16 cellular contexts compared by ENCODE assay signal in genomic region chr3:129070086-129070875, GRCh38. TPM values are rescaled to one million over a fixed set of nuclear protein-coding genes. Genes with fewer than 3 reads are reported as not detected.
DNase-seq lines count a peak whose midpoint lies in the region; ATAC-seq and TF ChIP-seq lines count a peak whose summit lies in the region.
"Had no signal": no experiment of that assay in that cellular context is flagged by ENCODE, and none has a peak within 500 bp of the region (broad histone marks: within the 10 kb centered on the region; RNA-seq: fewer than 3 reads in every experiment).

No MANE protein-coding gene starts in this region.

- H3K27me3 Mint-ChIP-seq in activated T-cell treated with anti-CD3 and anti-CD28 coated beads, Interleukin-2, amount 50 U/mL, for 24 hours = peaks cover 8% of the 10 kb centered on the region

- peaks cover 26 to 67% (median 56%) of the 10 kb centered on the region in 10 experiments for H3K4me1 ChIP-seq in BLaER1 treated with 17β-estradiol and CSF1 and Interleukin-3, amounts not matched to agents 10 nM and 100 nM
- H3K4me1 ChIP-seq in Panc1 (ENCODE audit: control insufficient read depth, insufficient read depth, low read length) (no peaks in the 10 kb centered on the region), osteoblast (ENCODE audit: insufficient read depth, low read length) (no peaks in the 10 kb centered on the region), prostate gland (replicated peaks) (peaks cover 2% of the 10 kb centered on the region)
- H3K4me1 ChIP-seq: A549 had no signal

- H2AFZ ChIP-seq in osteoblast (ENCODE audit: low read length) = no peak overlapping the region
- H2AFZ ChIP-seq: GM23338 had no signal

- TF ChIP-seq CTCF in Panc1 (IDR thresholded peaks at IDR 0.05) = no peak
- TF ChIP-seq CTCF in osteoblast (IDR thresholded peaks at IDR 0.05; ENCODE audit: extremely low read depth, low read depth, low read length) = no peak
- no peak for TF ChIP-seq CTCF in prostate gland (IDR thresholded peaks at IDR 0.05)

- H3K4me2 ChIP-seq in BLaER1 treated with 17β-estradiol and CSF1 and Interleukin-3, amounts not matched to agents 10 nM and 100 nM = peak overlapping the region; percentile 41 to 99 (median 79)
- H3K4me2 ChIP-seq in osteoblast (ENCODE audit: insufficient read depth, low read length) = no peak overlapping the region
- H3K4me2 ChIP-seq: A549, GM23338 had no signal

- H3K4me1 Mint-ChIP-seq in activated T-cell treated with anti-CD3 and anti-CD28 coated beads, Interleukin-2, amount 50 U/mL, for 24 hours (ENCODE audit: low read depth) = peaks cover 13% of the 10 kb centered on the region
- H3K4me1 Mint-ChIP-seq: GM23338 had no signal

- H3K9me3 Mint-ChIP-seq in activated T-cell treated with anti-CD3 and anti-CD28 coated beads, Interleukin-2, amount 50 U/mL, for 24 hours = no peaks in the 10 kb centered on the region

- TF ChIP-seq POLR2A in prostate gland (IDR thresholded peaks at IDR 0.05) = no peak

- WGBS in prostate gland = 93% methylated on average over 8 of the region's 8 CpGs

- peak overlapping the region in 3 of 10 experiments; percentile 16 to 23 (median 20); a peak in 4 of 20 replicates for H3K4me3 ChIP-seq in BLaER1 treated with 17β-estradiol and CSF1 and Interleukin-3, amounts not matched to agents 10 nM and 100 nM
- H3K4me3 ChIP-seq in Panc1 (ENCODE audit: low read depth in 2 of 2, low read length in 2 of 2) = no peak overlapping the region
- H3K4me3 ChIP-seq in osteoblast (ENCODE audit: insufficient read depth, low read length) = no peak overlapping the region
- no peak overlapping the region for H3K4me3 ChIP-seq in prostate gland
- H3K4me3 ChIP-seq: A549, GM23338 had no signal

- 0 out of 2 replicates have a peak, but pooled peaks have one; percentile 17 for ATAC-seq in Panc1
- ATAC-seq in GM18868 (IDR thresholded peaks at IDR 0.05; ENCODE audit: unreplicated experiment) = no peak
- ATAC-seq in HG03460 (IDR thresholded peaks at IDR 0.05; ENCODE audit: unreplicated experiment) = no peak
- ATAC-seq: A549, GM23338 had no signal

- POLR2A ChIA-PET in Panc1 (lab: Charles Lee) = no interaction called here

- H3K9me3 ChIP-seq in BLaER1 treated with 17β-estradiol and CSF1 and Interleukin-3, amounts not matched to agents 10 nM and 100 nM (replicated peaks in 1 of 11) = peaks cover 0 to 19% (median 13%) of the 10 kb centered on the region in 11 experiments; a peak in 18 of 22 replicates
- no peaks in the 10 kb centered on the region for H3K9me3 ChIP-seq in Panc1 (ENCODE audit: control insufficient read depth, insufficient read depth, low read depth, low read length)
- H3K9me3 ChIP-seq in osteoblast (ENCODE audit: low read depth, low read length) = no peaks in the 10 kb centered on the region
- H3K9me3 ChIP-seq in prostate gland = no peaks in the 10 kb centered on the region
- H3K9me3 ChIP-seq: A549 had no signal

- H3K36me3 Mint-ChIP-seq in activated T-cell treated with anti-CD3 and anti-CD28 coated beads, Interleukin-2, amount 50 U/mL, for 24 hours (ENCODE audit: low read depth) = no peaks in the 10 kb centered on the region

- H3K9ac ChIP-seq in BLaER1 treated with 17β-estradiol and CSF1 and Interleukin-3, amounts not matched to agents 10 nM and 100 nM = peak overlapping the region in 6 of 11 experiments; percentile 12 to 62 (median 54); a peak in 9 of 22 replicates

- no peaks in the 10 kb centered on the region for H3K27me3 ChIP-seq in BLaER1 treated with 17β-estradiol and CSF1 and Interleukin-3, amounts not matched to agents 10 nM and 100 nM
- H3K27me3 ChIP-seq in Panc1 (ENCODE audit: control insufficient read depth, insufficient read depth, low read length) (no peaks in the 10 kb centered on the region), osteoblast (ENCODE audit: insufficient read depth, low read length) (no peaks in the 10 kb centered on the region), prostate gland (replicated peaks; ENCODE audit: insufficient read depth) (no peaks in the 10 kb centered on the region)

- no peak overlapping the region for H3K27ac Mint-ChIP-seq in activated T-cell treated with anti-CD3 and anti-CD28 coated beads, Interleukin-2, amount 50 U/mL, for 24 hours
- H3K27ac Mint-ChIP-seq: GM23338, IgD-negative memory B cell had no signal

- in situ Hi-C loops in Panc1 (cut with HindIII; ENCODE audit: low pct_unique_long_range_greater_than_20kb, low sequenced_read_pairs) = no loop called here

- CTCF ChIA-PET in Panc1 (lab: Charles Lee) = no interaction called here

- DNase-seq in Panc1 (ENCODE audit: low read depth, low spot score) (no peak), dermis microvascular lymphatic vessel endothelial cell (ENCODE audit: low read depth in 2 of 2) (peak; percentile 81 to 84), osteoblast (ENCODE audit: insufficient read length, low spot score, missing footprints) (peak; percentile 65), prostate gland (ENCODE audit: low spot score) (no peak)
- no peak for DNase-seq in activated T-cell treated with anti-CD3 and anti-CD28 coated beads, Interleukin-2, amount 50 U/mL, for 24 hours
- DNase-seq: COR-L47, NCI-H1048, NCI-H524 had no signal

- H3K36me3 ChIP-seq in BLaER1 treated with 17β-estradiol and CSF1 and Interleukin-3, amounts not matched to agents 10 nM and 100 nM = no peaks in the 10 kb centered on the region
- H3K36me3 ChIP-seq in Panc1 (ENCODE audit: control insufficient read depth, insufficient read depth, low read length) = no peaks in the 10 kb centered on the region
- no peaks in the 10 kb centered on the region for H3K36me3 ChIP-seq in osteoblast (ENCODE audit: insufficient read depth, low read length)
- H3K36me3 ChIP-seq in prostate gland = no peaks in the 10 kb centered on the region

- H3K4me3 Mint-ChIP-seq in activated T-cell treated with anti-CD3 and anti-CD28 coated beads, Interleukin-2, amount 50 U/mL, for 24 hours = no peak overlapping the region
- H3K4me3 Mint-ChIP-seq: GM23338, IgD-negative memory B cell had no signal

- intact Hi-C loops in Panc1 (cut with micrococcal nuclease; ENCODE audit: unreplicated experiment) (no loop called here), prostate gland (cut with DNase I) (no loop called here)

- no peaks in the 10 kb centered on the region for H3K79me2 ChIP-seq in osteoblast (ENCODE audit: insufficient read depth, low read length)

- no TSS peak for BruUV-seq in Panc1 (replicated peaks; lab: Mats Ljungman, UMichigan)

- H3K27ac ChIP-seq in BLaER1 treated with 17β-estradiol and CSF1 and Interleukin-3, amounts not matched to agents 10 nM and 100 nM = peak overlapping the region in 7 of 11 experiments; percentile 31 to 74 (median 68); a peak in 13 of 22 replicates
- no peak overlapping the region for H3K27ac ChIP-seq in Panc1 (ENCODE audit: low read length)
- H3K27ac ChIP-seq in osteoblast (ENCODE audit: low read depth, low read length) = no peak overlapping the region
- peak overlapping the region in 1 of 2 donors; percentile 17 for H3K27ac ChIP-seq in prostate gland
- H3K27ac ChIP-seq: A549, HL-60 had no signal

- H4K20me1 ChIP-seq in BLaER1 treated with 17β-estradiol and CSF1 and Interleukin-3, amounts not matched to agents 10 nM and 100 nM = no peaks in the 10 kb centered on the region
- no peaks in the 10 kb centered on the region for H4K20me1 ChIP-seq in osteoblast (ENCODE audit: insufficient read depth, low read length)

RNA-seq across cellular contexts. Expression of gene GP9, which starts 9.7 kb away (rescaled TPM):
- total RNA-seq in Panc1 (2021; ENCODE audit: unreplicated experiment) (not detected), dermis microvascular lymphatic vessel endothelial cell (not detected in 2 replicates), osteoblast (not detected in 2 replicates), prostate gland (not detected)
- polyA plus RNA-seq in Panc1 (2012; ENCODE audit: insufficient read length) = not detected
- total RNA-seq: Daoy, GM23338 had no signal
- polyA plus RNA-seq: A549, GM23338 had no signal

RNA-seq across cellular contexts. Expression of gene RAB43, which starts 51.3 kb away (rescaled TPM):
- 27.7 TPM for total RNA-seq in Panc1 (2021; ENCODE audit: unreplicated experiment)
- polyA plus RNA-seq in Panc1 (2012; ENCODE audit: insufficient read length) = 30.0 TPM
- total RNA-seq in dermis microvascular lymphatic vessel endothelial cell = 55.6 and 95.2 TPM in 2 replicates
- total RNA-seq in osteoblast = 13.4 and 14.1 TPM in 2 replicates
- total RNA-seq in prostate gland = 10 to 100 TPM; 35.9 to 52.3 TPM

Comparison
In these comparisons a context has a peak if more than half of its experiments do, and no peak if none do; other contexts are left out.
1. H3K27ac ChIP-seq: peak in BLaER1 treated with 17β-estradiol and CSF1 and Interleukin-3, amounts not matched to agents 10 nM and 100 nM (7 of 11); none in Panc1 (single experiment) and osteoblast (single experiment).
2. DNase-seq: peak in dermis microvascular lymphatic vessel endothelial cell (2 of 2) and osteoblast (single experiment); none in Panc1 (single experiment), activated T-cell treated with anti-CD3 and anti-CD28 coated beads, Interleukin-2, amount 50 U/mL, for 24 hours (single experiment) and prostate gland (single experiment).